In genomic region chr20:34251619-34252018, GRCh38 we compare ENCODE assay signal across 34 cellular contexts. TPM values are rescaled to one million over a fixed set of nuclear protein-coding genes. Genes with fewer than 3 reads are reported as not detected.
"Had no signal": no experiment of that assay in that cellular context is flagged by ENCODE, and none has a peak within 500 bp of the region (broad histone marks: within the 10 kb centered on the region; RNA-seq: fewer than 3 reads in every experiment).

No MANE protein-coding gene starts in this region.

- ATAC-seq: heart right ventricle; left colon; left lung; lower lobe of right lung; natural killer cell treated with Interleukin-12 subunit alpha and Interleukin-12 subunit beta and Interleukin-15 and Interleukin-18, amount 100 ng/mL, for 72 hours; right cardiac atrium; stimulated activated memory B cell treated with anti-CD40 and anti-IgM and Interleukin-4, amounts not matched to agents 10 μg/mL and 1 μg/mL and 100 μg/mL, for 72 hours; stimulated activated naive CD8-positive, alpha-beta T cell treated with anti-CD3 and anti-CD28 coated beads, Interleukin-15, amount 100 ng/mL, for 72 hours had no signal

- H3K4me1 ChIP-seq: sigmoid colon, thyroid gland had no signal

- DNase-seq: heart right ventricle; left colon; left lung; lower lobe of right lung; mammary epithelial cell; mesenchymal stem cell; naive B cell; ovary; retina; right cardiac atrium; sigmoid colon; small intestine; spleen; stimulated activated CD4-positive, alpha-beta T cell treated with anti-CD3 and anti-CD28 coated beads, Interleukin-1b, Interleukin-23, amount 100 ng/mL, for 48 hours; stimulated activated CD4-positive, alpha-beta T cell treated with anti-CD3 and anti-CD28 coated beads, Interleukin-2, amount 100 ng/mL, for 48 hours; stimulated activated CD4-positive, alpha-beta T cell treated with anti-CD3 and anti-CD28 coated beads, Interleukin-4, amount 100 ng/mL, for 4 hours; stimulated activated CD8-positive, alpha-beta memory T cell treated with anti-CD3 and anti-CD28 coated beads, Interleukin-4, amount 100 ng/mL, for 48 hours; stimulated activated naive CD4-positive, alpha-beta T cell treated with Interleukin-2 at 50 U/mL for 16 hours; stimulated activated naive CD8-positive, alpha-beta T cell treated with anti-CD3 and anti-CD28 coated beads, Interleukin-15, amount 100 ng/mL, for 72 hours; substantia nigra; thyroid gland; transverse colon; upper lobe of left lung had no signal

- H3K4me3 Mint-ChIP-seq: mesothelial cell of epicardium; naive B cell; natural killer cell treated with Interleukin-12 subunit alpha and Interleukin-12 subunit beta and Interleukin-15 and Interleukin-18, amount 100 ng/mL, for 72 hours; stimulated activated memory B cell treated with anti-CD40 and anti-IgM and Interleukin-4, amounts not matched to agents 10 μg/mL and 1 μg/mL and 100 μg/mL, for 72 hours; stimulated activated naive CD8-positive, alpha-beta T cell treated with anti-CD3 and anti-CD28 coated beads, Interleukin-15, amount 100 ng/mL, for 72 hours had no signal

- H3K9me3 ChIP-seq: heart right ventricle, left lung, lower lobe of right lung, ovary, sigmoid colon, spleen, thyroid gland, transverse colon, upper lobe of left lung had no signal

- H3K9me3 Mint-ChIP-seq: naive B cell; natural killer cell treated with Interleukin-12 subunit alpha and Interleukin-12 subunit beta and Interleukin-15 and Interleukin-18, amount 100 ng/mL, for 72 hours; stimulated activated memory B cell treated with anti-CD40 and anti-IgM and Interleukin-4, amounts not matched to agents 10 μg/mL and 1 μg/mL and 100 μg/mL, for 72 hours; stimulated activated naive CD8-positive, alpha-beta T cell treated with anti-CD3 and anti-CD28 coated beads, Interleukin-15, amount 100 ng/mL, for 72 hours had no signal

- H3K27me3 Mint-ChIP-seq: naive B cell; natural killer cell treated with Interleukin-12 subunit alpha and Interleukin-12 subunit beta and Interleukin-15 and Interleukin-18, amount 100 ng/mL, for 72 hours; progenitor cell of endocrine pancreas; stimulated activated naive CD8-positive, alpha-beta T cell treated with anti-CD3 and anti-CD28 coated beads, Interleukin-15, amount 100 ng/mL, for 72 hours had no signal

- H3K36me3 Mint-ChIP-seq: mesothelial cell of epicardium; naive B cell; natural killer cell treated with Interleukin-12 subunit alpha and Interleukin-12 subunit beta and Interleukin-15 and Interleukin-18, amount 100 ng/mL, for 72 hours; stimulated activated memory B cell treated with anti-CD40 and anti-IgM and Interleukin-4, amounts not matched to agents 10 μg/mL and 1 μg/mL and 100 μg/mL, for 72 hours had no signal

- H3K4me3 ChIP-seq: heart right ventricle, hepatocyte, left lung, lower lobe of right lung, ovary, sigmoid colon, spleen, thyroid gland, transverse colon, upper lobe of left lung had no signal

- H3K27ac ChIP-seq: heart right ventricle, hepatocyte, left lung, lower lobe of right lung, ovary, sigmoid colon, spleen, thyroid gland, transverse colon, upper lobe of left lung had no signal

- H3K36me3 ChIP-seq: heart right ventricle, left lung, lower lobe of right lung, ovary, sigmoid colon, spleen, thyroid gland, transverse colon, upper lobe of left lung had no signal

- H3K27ac Mint-ChIP-seq: natural killer cell treated with Interleukin-12 subunit alpha and Interleukin-12 subunit beta and Interleukin-15 and Interleukin-18, amount 100 ng/mL, for 72 hours; progenitor cell of endocrine pancreas; stimulated activated memory B cell treated with anti-CD40 and anti-IgM and Interleukin-4, amounts not matched to agents 10 μg/mL and 1 μg/mL and 100 μg/mL, for 72 hours; stimulated activated naive CD8-positive, alpha-beta T cell treated with anti-CD3 and anti-CD28 coated beads, Interleukin-15, amount 100 ng/mL, for 72 hours had no signal

- H3K27me3 ChIP-seq: heart right ventricle, hepatocyte, left lung, ovary, sigmoid colon, spleen, thyroid gland, transverse colon, upper lobe of left lung had no signal

RNA-seq across cellular contexts. Expression of gene ASIP, which starts 10.4 kb away (rescaled TPM):
- total RNA-seq: hepatocyte; left colon; liver; lower lobe of right lung; mammary epithelial cell; mesothelial cell of epicardium; natural killer cell treated with Interleukin-12 subunit alpha and Interleukin-12 subunit beta and Interleukin-15 and Interleukin-18, amount 100 ng/mL, for 72 hours; omental fat pad; progenitor cell of endocrine pancreas; pulmonary artery endothelial cell; spleen; temporal lobe; thyroid gland; transverse colon had no signal
- polyA plus RNA-seq: keratinocyte, mammary epithelial cell, neural cell had no signal
